11 cellular contexts compared by ENCODE assay signal in genomic region chr10:98074315-98074911, GRCh38. TPM values are rescaled to one million over a fixed set of nuclear protein-coding genes. Genes with fewer than 3 reads are reported as not detected.
DNase-seq lines count a peak whose midpoint lies in the region; ATAC-seq and TF ChIP-seq lines count a peak whose summit lies in the region.
"Had no signal": no experiment of that assay in that cellular context is flagged by ENCODE, and none has a peak within 500 bp of the region (broad histone marks: within the 10 kb centered on the region; RNA-seq: fewer than 3 reads in every experiment).

No MANE protein-coding gene starts in this region.

- WGBS in spleen, 5 donors = 4 to 15% (median 8%) methylated on average over 2 of the region's 2 CpGs

- no peaks in the 10 kb centered on the region for H3K4me1 Mint-ChIP-seq in WTC11

- H3K27ac ChIP-seq in spleen = no peak overlapping the region

- intact Hi-C loops in spleen (cut with DNase I; ENCODE audit: low total_unique reads) = no loop called here

- POLR2A ChIA-PET in WTC11 (lab: Charles Lee) = no interaction called here

- H3K9me3 Mint-ChIP-seq in WTC11 = no peaks in the 10 kb centered on the region
- H3K9me3 Mint-ChIP-seq: CD4-positive, alpha-beta T cell had no signal

- H3K36me3 ChIP-seq in spleen = no peaks in the 10 kb centered on the region

- ATAC-seq in WTC11 = no peak
- no peak for ATAC-seq in GM18511 (IDR thresholded peaks at IDR 0.05; ENCODE audit: unreplicated experiment)
- ATAC-seq: mucosa of descending colon had no signal

- H3K4me3 Mint-ChIP-seq in WTC11 = no peak overlapping the region
- H3K4me3 Mint-ChIP-seq: CD4-positive, alpha-beta T cell had no signal

- TF ChIP-seq CTCF in HFF-Myc (IDR thresholded peaks at IDR 0.05; ENCODE audit: low read depth, low read length, missing control alignments) (no peak), WTC11 (IDR thresholded peaks at IDR 0.05) (no peak), foreskin fibroblast (IDR thresholded peaks at IDR 0.05; ENCODE audit: low read depth, low read length) (no peak), spleen (IDR thresholded peaks at IDR 0.05 in 8 of 11, conservative IDR thresholded peaks at IDR 0.05 in 3 of 11) (no peak)

- no peak overlapping the region for H3K27ac Mint-ChIP-seq in WTC11
- H3K27ac Mint-ChIP-seq: CD4-positive, alpha-beta T cell had no signal

- peaks cover 13% of the 10 kb centered on the region for H3K27me3 Mint-ChIP-seq in WTC11 (ENCODE audit: low read depth)

- CTCF ChIA-PET in WTC11 (lab: Charles Lee) = no interaction called here

- H3K36me3 Mint-ChIP-seq in WTC11 = no peaks in the 10 kb centered on the region

- in situ Hi-C loops in ACHN (cut with HindIII; ENCODE audit: low pct_ligation_motif_present, low pct_unique_long_range_greater_than_20kb, low sequenced_read_pairs) = no loop called here

- no peak for TF ChIP-seq POLR2A in spleen (IDR thresholded peaks at IDR 0.05)

- no peak overlapping the region for H3K4me3 ChIP-seq in HFF-Myc (replicated peaks; ENCODE audit: low read depth, low read length)
- H3K4me3 ChIP-seq in foreskin fibroblast (ENCODE audit: low read depth in 1 of 2, low read length in 2 of 2) = no peak overlapping the region
- H3K4me3 ChIP-seq in spleen = no peak overlapping the region
- H3K4me3 ChIP-seq: mucosa of descending colon had no signal

- H3K27me3 ChIP-seq in spleen (replicated peaks in 1 of 7) = peaks cover 0 to 44% (median 0%) of the 10 kb centered on the region in 7 donors

- DNase-seq in ACHN (peak; percentile 33), HFF-Myc (ENCODE audit: extremely low read depth, low read depth) (peak; percentile 1), WTC11 (ENCODE audit: low spot score) (peak; percentile 42), foreskin fibroblast (peak; percentile 7 to 50), inferior parietal cortex (ENCODE audit: extremely low spot score) (no peak), spleen (no peak), NCI-H345 treated with DMSO at 0.1 percent for 48 hours (lab: John Stamatoyannopoulos, UW; ENCODE audit: unreplicated experiment) (no peak)
- DNase-seq: caudate nucleus; CD4-positive, alpha-beta T cell had no signal

- no peaks in the 10 kb centered on the region for H3K9me3 ChIP-seq in spleen
- H3K9me3 ChIP-seq: mucosa of descending colon had no signal

- no peaks in the 10 kb centered on the region for H3K4me1 ChIP-seq in spleen

TF ChIP-seq in WTC11, 78 proteins besides CTCF, POLR2A, EP300 and RAD21:
- TF ChIP-seq OVOL2 (CRISPR knock-in tag; IDR thresholded peaks at IDR 0.05; ENCODE audit: borderline replicate concordance) = no peak
- TF ChIP-seq CREM (CRISPR knock-in tag; IDR thresholded peaks at IDR 0.05) = no peak
- no peak for TF ChIP-seq GABPB1 (CRISPR knock-in tag; IDR thresholded peaks at IDR 0.05)
- no peak for TF ChIP-seq ZNF138 (CRISPR knock-in tag; conservative IDR thresholded peaks at IDR 0.05)
- TF ChIP-seq KAT7 (CRISPR knock-in tag; IDR thresholded peaks at IDR 0.05; ENCODE audit: borderline replicate concordance) = no peak
- no peak for TF ChIP-seq ETV6 (CRISPR knock-in tag; IDR thresholded peaks at IDR 0.05)
- no peak for TF ChIP-seq ZNF263 (CRISPR knock-in tag; IDR thresholded peaks at IDR 0.05; ENCODE audit: low read depth)
- TF ChIP-seq ESRRA (CRISPR knock-in tag; IDR thresholded peaks at IDR 0.05; ENCODE audit: borderline replicate concordance) = no peak
- no peak for TF ChIP-seq PRDM15 (CRISPR knock-in tag; IDR thresholded peaks at IDR 0.05)
- no peak for TF ChIP-seq TEAD1 (CRISPR knock-in tag; IDR thresholded peaks at IDR 0.05)
- no peak for TF ChIP-seq MYBL2 (CRISPR knock-in tag; IDR thresholded peaks at IDR 0.05)
- TF ChIP-seq ELF4 (CRISPR knock-in tag; IDR thresholded peaks at IDR 0.05; ENCODE audit: low read depth) = no peak
- no peak for TF ChIP-seq IRF2 (CRISPR knock-in tag; IDR thresholded peaks at IDR 0.05; ENCODE audit: borderline replicate concordance, low read depth)
- TF ChIP-seq GRHL2 (CRISPR knock-in tag; IDR thresholded peaks at IDR 0.05; ENCODE audit: insufficient replicate concordance, severe bottlenecking) = no peak
- no peak for TF ChIP-seq NFE2L1 (CRISPR knock-in tag; IDR thresholded peaks at IDR 0.05)
- no peak for TF ChIP-seq FOXK1 (CRISPR knock-in tag; IDR thresholded peaks at IDR 0.05)
- TF ChIP-seq, protein P1, sequence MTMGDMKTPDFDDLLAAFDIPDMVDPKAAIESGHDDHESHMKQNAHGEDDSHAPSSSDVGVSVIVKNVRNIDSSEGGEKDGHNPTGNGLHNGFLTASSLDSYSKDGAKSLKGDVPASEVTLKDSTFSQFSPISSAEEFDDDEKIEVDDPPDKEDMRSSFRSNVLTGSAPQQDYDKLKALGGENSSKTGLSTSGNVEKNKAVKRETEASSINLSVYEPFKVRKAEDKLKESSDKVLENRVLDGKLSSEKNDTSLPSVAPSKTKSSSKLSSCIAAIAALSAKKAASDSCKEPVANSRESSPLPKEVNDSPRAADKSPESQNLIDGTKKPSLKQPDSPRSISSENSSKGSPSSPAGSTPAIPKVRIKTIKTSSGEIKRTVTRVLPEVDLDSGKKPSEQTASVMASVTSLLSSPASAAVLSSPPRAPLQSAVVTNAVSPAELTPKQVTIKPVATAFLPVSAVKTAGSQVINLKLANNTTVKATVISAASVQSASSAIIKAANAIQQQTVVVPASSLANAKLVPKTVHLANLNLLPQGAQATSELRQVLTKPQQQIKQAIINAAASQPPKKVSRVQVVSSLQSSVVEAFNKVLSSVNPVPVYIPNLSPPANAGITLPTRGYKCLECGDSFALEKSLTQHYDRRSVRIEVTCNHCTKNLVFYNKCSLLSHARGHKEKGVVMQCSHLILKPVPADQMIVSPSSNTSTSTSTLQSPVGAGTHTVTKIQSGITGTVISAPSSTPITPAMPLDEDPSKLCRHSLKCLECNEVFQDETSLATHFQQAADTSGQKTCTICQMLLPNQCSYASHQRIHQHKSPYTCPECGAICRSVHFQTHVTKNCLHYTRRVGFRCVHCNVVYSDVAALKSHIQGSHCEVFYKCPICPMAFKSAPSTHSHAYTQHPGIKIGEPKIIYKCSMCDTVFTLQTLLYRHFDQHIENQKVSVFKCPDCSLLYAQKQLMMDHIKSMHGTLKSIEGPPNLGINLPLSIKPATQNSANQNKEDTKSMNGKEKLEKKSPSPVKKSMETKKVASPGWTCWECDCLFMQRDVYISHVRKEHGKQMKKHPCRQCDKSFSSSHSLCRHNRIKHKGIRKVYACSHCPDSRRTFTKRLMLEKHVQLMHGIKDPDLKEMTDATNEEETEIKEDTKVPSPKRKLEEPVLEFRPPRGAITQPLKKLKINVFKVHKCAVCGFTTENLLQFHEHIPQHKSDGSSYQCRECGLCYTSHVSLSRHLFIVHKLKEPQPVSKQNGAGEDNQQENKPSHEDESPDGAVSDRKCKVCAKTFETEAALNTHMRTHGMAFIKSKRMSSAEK (CRISPR knock-in tag; IDR thresholded peaks at IDR 0.05; ENCODE audit: borderline replicate concordance) = no peak
- no peak for TF ChIP-seq HMGA2 (CRISPR knock-in tag; IDR thresholded peaks at IDR 0.05)
- TF ChIP-seq, protein P2, sequence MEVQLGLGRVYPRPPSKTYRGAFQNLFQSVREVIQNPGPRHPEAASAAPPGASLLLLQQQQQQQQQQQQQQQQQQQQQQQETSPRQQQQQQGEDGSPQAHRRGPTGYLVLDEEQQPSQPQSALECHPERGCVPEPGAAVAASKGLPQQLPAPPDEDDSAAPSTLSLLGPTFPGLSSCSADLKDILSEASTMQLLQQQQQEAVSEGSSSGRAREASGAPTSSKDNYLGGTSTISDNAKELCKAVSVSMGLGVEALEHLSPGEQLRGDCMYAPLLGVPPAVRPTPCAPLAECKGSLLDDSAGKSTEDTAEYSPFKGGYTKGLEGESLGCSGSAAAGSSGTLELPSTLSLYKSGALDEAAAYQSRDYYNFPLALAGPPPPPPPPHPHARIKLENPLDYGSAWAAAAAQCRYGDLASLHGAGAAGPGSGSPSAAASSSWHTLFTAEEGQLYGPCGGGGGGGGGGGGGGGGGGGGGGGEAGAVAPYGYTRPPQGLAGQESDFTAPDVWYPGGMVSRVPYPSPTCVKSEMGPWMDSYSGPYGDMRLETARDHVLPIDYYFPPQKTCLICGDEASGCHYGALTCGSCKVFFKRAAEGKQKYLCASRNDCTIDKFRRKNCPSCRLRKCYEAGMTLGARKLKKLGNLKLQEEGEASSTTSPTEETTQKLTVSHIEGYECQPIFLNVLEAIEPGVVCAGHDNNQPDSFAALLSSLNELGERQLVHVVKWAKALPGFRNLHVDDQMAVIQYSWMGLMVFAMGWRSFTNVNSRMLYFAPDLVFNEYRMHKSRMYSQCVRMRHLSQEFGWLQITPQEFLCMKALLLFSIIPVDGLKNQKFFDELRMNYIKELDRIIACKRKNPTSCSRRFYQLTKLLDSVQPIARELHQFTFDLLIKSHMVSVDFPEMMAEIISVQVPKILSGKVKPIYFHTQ (CRISPR knock-in tag; IDR thresholded peaks at IDR 0.05) = no peak
TF ChIP-seq in WTC11: peak in this region for 0.

RNA-seq across cellular contexts. Expression of gene CRTAC1, which starts 44.0 kb away (rescaled TPM):
- total RNA-seq in WTC11 (2021) (1.1 to 1.7 TPM (median 1.2 TPM) in 3 replicates), spleen (under 1 TPM in 3 of 7 donors, not detected in 4; 0.26 to 0.74 (median 0.35) TPM)
- polyA plus RNA-seq in spleen = under 1 TPM in 2 of 3 donors, not detected in 1; 0.17 to 0.22 TPM
- total RNA-seq: CD4-positive, alpha-beta T cell had no signal

Comparison
In these comparisons a context has a peak if more than half of its experiments do, and no peak if none do; other contexts are left out.
1. DNase-seq: peak in ACHN (single experiment), HFF-Myc (single experiment), WTC11 (single experiment) and foreskin fibroblast (2 of 2); none in inferior parietal cortex (single experiment), spleen (single experiment) and NCI-H345 treated with DMSO at 0.1 percent for 48 hours (single experiment).